ENCODE assay signal across 8 cellular contexts in the genomic region with DNA sequence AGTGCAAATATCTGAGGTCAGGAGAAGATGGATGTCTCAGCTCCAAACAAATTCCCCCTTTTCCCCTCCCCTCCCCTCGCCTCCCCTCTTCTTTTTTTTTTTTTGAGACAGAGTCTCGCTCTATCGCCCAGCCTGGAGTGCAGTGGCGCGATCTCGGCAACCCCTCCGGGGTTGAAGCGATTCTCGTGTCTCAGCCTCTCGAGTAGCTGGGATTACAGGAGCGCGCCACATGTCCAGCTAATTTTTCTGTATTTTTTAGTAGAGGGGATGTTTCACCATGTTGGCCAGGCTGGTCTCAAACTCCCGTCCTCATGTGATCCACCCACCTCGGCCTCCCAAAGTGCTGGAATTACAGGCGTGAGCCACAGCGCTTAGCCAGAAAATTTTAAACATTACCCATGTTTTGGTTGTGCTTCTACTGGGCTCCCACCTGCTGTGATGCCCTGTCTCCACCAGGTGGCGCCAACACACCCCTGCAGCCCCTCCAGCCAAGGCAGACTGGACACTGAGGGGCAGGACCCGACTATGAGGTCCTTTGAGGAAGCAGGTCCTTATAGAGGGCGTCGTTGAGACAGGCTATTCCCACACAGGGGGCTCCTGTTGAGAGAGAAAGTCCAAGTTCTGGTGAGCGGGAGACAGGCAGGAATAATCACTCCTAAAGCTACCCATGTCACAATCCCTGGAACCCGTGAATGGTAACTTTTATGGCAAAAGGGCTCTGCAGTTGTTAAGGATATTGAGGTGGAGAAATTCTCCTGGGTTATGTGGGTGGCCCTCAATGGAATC. TPM values are rescaled to one million over a fixed set of nuclear protein-coding genes. Genes with fewer than 3 reads are reported as not detected.
DNase-seq lines count a peak whose midpoint lies in the region; ATAC-seq and TF ChIP-seq lines count a peak whose summit lies in the region.

No MANE protein-coding gene starts in this region.

- no peaks in the 10 kb centered on the region for H3K9me3 ChIP-seq in HAP-1

- TF ChIP-seq CTCF in dorsolateral prefrontal cortex (IDR thresholded peaks at IDR 0.05 in 54 of 56, conservative IDR thresholded peaks at IDR 0.05 in 2 of 56; ENCODE audit: low read depth in 1 of 56, partially characterized antibody in 56 of 56) (peak; percentile 82 to 99 (median 96)), lower leg skin (IDR thresholded peaks at IDR 0.05) (peak in 1 of 3 donors; percentile 83)

- no peak overlapping the region for H3K27ac ChIP-seq in dorsolateral prefrontal cortex

- in situ Hi-C loops in HAP-1 (cut with MboI; ENCODE audit: low sequenced_read_pairs), result loop anchor here (5.0 kb wide), 1 partner anchor 123 kb away; no protein-coding TSS in a partner anchor

- H3K36me3 ChIP-seq in HAP-1 (replicated peaks), result no peaks in the 10 kb centered on the region

- no peak for ATAC-seq in HG02623 (IDR thresholded peaks at IDR 0.05; ENCODE audit: unreplicated experiment)

- no peak for TF ChIP-seq POLR2A in lower leg skin (IDR thresholded peaks at IDR 0.05)

- intact Hi-C loops in dorsolateral prefrontal cortex (cut with DNase I) (loop anchor here in 1 of 2 donors (2.0 kb wide), 1 partner anchor 114 kb away; no protein-coding TSS in a partner anchor), lower leg skin (cut with DNase I; ENCODE audit: low total_unique reads) (no loop called here)

- H3K4me3 ChIP-seq in HAP-1 (peak overlapping the region; percentile 22), dorsolateral prefrontal cortex (peak overlapping the region in 50 of 59 donors; percentile 2 to 55 (median 32)), lower leg skin (ENCODE audit: low read depth, poor library complexity, severe bottlenecking) (no peak overlapping the region)

- H3K4me1 ChIP-seq in HAP-1, result no peaks in the 10 kb centered on the region

- H3K27me3 ChIP-seq in HAP-1 (ENCODE audit: low read depth) (peaks cover 3% of the 10 kb centered on the region; the same call in 1 of the 2 replicates), dorsolateral prefrontal cortex (peaks cover 0 to 10% (median 0%) of the 10 kb centered on the region in 45 donors)

- WGBS in lower leg skin, 2 donors, result 3% methylated on average over 20 to 22 of the region's 22 CpGs

- DNase-seq in CD1c-positive myeloid dendritic cell (ENCODE audit: extremely low spot score) (peak; percentile 82), HAP-1 (ENCODE audit: low spot score in 2 of 2) (peak; percentile 68 to 86), NCI-H526 treated with DMSO at 0.1 percent for 48 hours (lab: John Stamatoyannopoulos, UW) (peak; percentile 23), dorsolateral prefrontal cortex (peak in 9 of 10 donors; percentile 50 to 81 (median 67)), lower leg skin (ENCODE audit: low spot score in 2 of 2) (peak; percentile 53 to 95)
- DNase-seq in activated CD4-positive, alpha-beta T cell treated with anti-CD3 and anti-CD28 coated beads, Interleukin-2, amount 50 U/mL, for 4 hours, result peak; percentile 60 to 62
- peak; percentile 52 for DNase-seq in stimulated activated CD8-positive, alpha-beta memory T cell treated with anti-CD3 and anti-CD28 coated beads, Interleukin-12 subunit alpha, Interleukin-12 subunit beta, amount 100 ng/mL, for 4 hours (ENCODE audit: low read depth)

RNA-seq across cellular contexts. Expression of gene ERICH4, which starts 6.3 kb away (rescaled TPM):
- total RNA-seq in dorsolateral prefrontal cortex (not detected), lower leg skin (not detected)

RNA-seq across cellular contexts. Expression of gene DMAC2, which starts 9.6 kb away (rescaled TPM):
- total RNA-seq in dorsolateral prefrontal cortex (10 to 100 TPM; 29.5 to 57.2 (median 42.7) TPM), lower leg skin (10 to 100 TPM; 34.8 to 49.8 (median 35.7) TPM)

RNA-seq across cellular contexts. Expression of gene B3GNT8, which starts 22.1 kb away (rescaled TPM):
- total RNA-seq in dorsolateral prefrontal cortex (1 to 10 TPM in 25 of 120 experiments, under 1 TPM in 64, not detected in 31; 0.19 to 2.9 (median 0.75) TPM), lower leg skin (10 to 100 TPM in 3 of 4 donors, 1 to 10 TPM in 1; 9.2 to 33.3 (median 16.7) TPM)

RNA-seq across cellular contexts. Expression of gene BCKDHA, which starts 51.7 kb away (rescaled TPM):
- total RNA-seq in dorsolateral prefrontal cortex, result 10 to 100 TPM in 118 of 120 experiments, 1 to 10 TPM in 2; 7.7 to 38.9 (median 20.1) TPM
- 100 to 1,000 TPM in 1 of 4 donors, 10 to 100 TPM in 3; 64.3 to 116 (median 70.1) TPM for total RNA-seq in lower leg skin

RNA-seq across cellular contexts. Expression of gene EXOSC5, which starts 52.1 kb away (rescaled TPM):
- total RNA-seq in dorsolateral prefrontal cortex, result 10 to 100 TPM; 11.5 to 29.1 (median 18.2) TPM
- 10 to 100 TPM; 28.6 to 34.5 (median 28.9) TPM for total RNA-seq in lower leg skin

Comparison
In these comparisons a context has a peak if more than half of its experiments do, and no peak if none do; other contexts are left out.
1. DNase-seq: peak in every context shown above with its lines; median percentile 82 in CD1c-positive myeloid dendritic cell; 77 in HAP-1; 74 in lower leg skin; 67 in dorsolateral prefrontal cortex; 61 in activated CD4-positive, alpha-beta T cell treated with anti-CD3 and anti-CD28 coated beads, Interleukin-2, amount 50 U/mL, for 4 hours; 52 in stimulated activated CD8-positive, alpha-beta memory T cell treated with anti-CD3 and anti-CD28 coated beads, Interleukin-12 subunit alpha, Interleukin-12 subunit beta, amount 100 ng/mL, for 4 hours; 23 in NCI-H526 treated with DMSO at 0.1 percent for 48 hours.